Comparison of ENCODE assay signal across 1 cellular context in genomic region chr13:78934336-78934735, GRCh38.
TF ChIP-seq lines count a peak whose summit lies in the region.

No MANE protein-coding gene starts in this region.

TF ChIP-seq in H1, 55 proteins besides CTCF, POLR2A, EP300 and RAD21 (continued from another document):
- TF ChIP-seq ATF2 (IDR thresholded peaks at IDR 0.05; ENCODE audit: low read length) (no peak), SAP30 (IDR thresholded peaks at IDR 0.05; ENCODE audit: insufficient read depth, insufficient replicate concordance, low read length) (no peak), ASH2L (IDR thresholded peaks at IDR 0.05; ENCODE audit: low read length) (no peak), CTBP2 (IDR thresholded peaks at IDR 0.05; ENCODE audit: borderline replicate concordance, insufficient read depth, insufficient read length, low read length) (no peak)
